28 cellular contexts compared by ENCODE assay signal in genomic region chr11:61059260-61059752, GRCh38. TPM values are rescaled to one million over a fixed set of nuclear protein-coding genes. Genes with fewer than 3 reads are reported as not detected.
DNase-seq lines count a peak whose midpoint lies in the region; ATAC-seq, FAIRE-seq and TF ChIP-seq lines count a peak whose summit lies in the region.
"Had no signal": no experiment of that assay in that cellular context is flagged by ENCODE, and none has a peak within 500 bp of the region (broad histone marks: within the 10 kb centered on the region; RNA-seq: fewer than 3 reads in every experiment).

No MANE protein-coding gene starts in this region.

- H3K4me1 ChIP-seq in HepG2 (ENCODE audit: insufficient read depth, low read length) (no peaks in the 10 kb centered on the region), mucosa of descending colon (ENCODE audit: low read depth) (no peaks in the 10 kb centered on the region)
- H3K4me1 ChIP-seq: BE2C had no signal

- POLR2A ChIA-PET in activated CD4-positive, alpha-beta T cell treated with anti-CD3 and anti-CD28 coated beads for 36 hours (lab: Charles Lee): interaction anchor here (0.6 to 0.8 kb wide), 4 partner anchors 17 to 77 kb away, joined by 3 to 7 read pairs (median 4); no protein-coding TSS in a partner anchor
- POLR2A ChIA-PET in CD4-positive, alpha-beta T cell (lab: Charles Lee): interaction anchor here (1.0 to 3.3 kb wide), 2 partner anchors 10 to 18 kb away, joined by 3 to 45 read pairs; no protein-coding TSS in a partner anchor
- POLR2A ChIA-PET in HepG2 (lab: Yijun Ruan, JAX): no interaction called here

- H3K36me3 Mint-ChIP-seq in activated CD4-positive, alpha-beta T cell treated with anti-CD3 and anti-CD28 coated beads for 36 hours (ENCODE audit: low read depth): peaks cover 71% of the 10 kb centered on the region
- H3K36me3 Mint-ChIP-seq in CD4-positive, alpha-beta T cell (ENCODE audit: low read depth): no peaks in the 10 kb centered on the region
- H3K36me3 Mint-ChIP-seq in activated T-cell treated with anti-CD3 and anti-CD28 coated beads, Interleukin-2, amount 50 U/mL, for 72 hours (ENCODE audit: insufficient read depth in 2 of 2): peaks cover 21 to 44% of the 10 kb centered on the region in 2 donors

- no peaks in the 10 kb centered on the region for H3K27me3 Mint-ChIP-seq in activated CD4-positive, alpha-beta T cell treated with anti-CD3 and anti-CD28 coated beads for 36 hours
- H3K27me3 Mint-ChIP-seq in CD4-positive, alpha-beta T cell: no peaks in the 10 kb centered on the region
- H3K27me3 Mint-ChIP-seq in activated T-cell treated with anti-CD3 and anti-CD28 coated beads, Interleukin-2, amount 50 U/mL, for 72 hours (ENCODE audit: low read depth): no peaks in the 10 kb centered on the region

- WGBS in HepG2 (ENCODE audit: low lambda C conversion rate): 1% methylated on average over 7 of the region's 8 CpGs

- H3K36me3 ChIP-seq in HepG2 (replicated peaks in 1 of 2; ENCODE audit: control insufficient read depth in 1 of 2, insufficient read depth in 2 of 2, low read length in 2 of 2): no peaks in the 10 kb centered on the region
- H3K36me3 ChIP-seq in mucosa of descending colon (ENCODE audit: low read depth): no peaks in the 10 kb centered on the region
- H3K36me3 ChIP-seq: BE2C, brain microvascular endothelial cell, upper lobe of left lung had no signal

- in situ Hi-C loops in HepG2 (cut with HindIII; ENCODE audit: extremely low pct_ligation_motif_present, low pct_unique_long_range_greater_than_20kb): no loop called here

- no peak overlapping the region for H3K4me3 Mint-ChIP-seq in activated CD4-positive, alpha-beta T cell treated with anti-CD3 and anti-CD28 coated beads for 36 hours
- H3K4me3 Mint-ChIP-seq in CD4-positive, alpha-beta T cell: no peak overlapping the region
- peak overlapping the region; percentile 58 to 77 for H3K4me3 Mint-ChIP-seq in activated T-cell treated with anti-CD3 and anti-CD28 coated beads, Interleukin-2, amount 50 U/mL, for 72 hours
- H3K4me3 Mint-ChIP-seq: immature natural killer cell had no signal

- H3K27ac ChIP-seq in CD4-positive, alpha-beta T cell (ENCODE audit: low read depth, low read length): no peak overlapping the region
- no peak overlapping the region for H3K27ac ChIP-seq in HepG2 (ENCODE audit: extremely low read length, insufficient read depth, low read length)
- H3K27ac ChIP-seq: brain microvascular endothelial cell, epithelial cell of prostate, PC-9, upper lobe of left lung had no signal

- H4K20me1 ChIP-seq in HepG2 (ENCODE audit: insufficient read depth, low read length): no peaks in the 10 kb centered on the region

- H3K4me3 ChIP-seq in HepG2 (replicated peaks in 1 of 3; ENCODE audit: insufficient read depth in 1 of 3, low read depth in 2 of 3, low read length in 3 of 3): no peak overlapping the region
- H3K4me3 ChIP-seq in mucosa of descending colon: no peak overlapping the region
- H3K4me3 ChIP-seq: PC-9, smooth muscle cell, upper lobe of left lung had no signal

- no peaks in the 10 kb centered on the region for H3K27me3 ChIP-seq in CD4-positive, alpha-beta T cell (ENCODE audit: control insufficient read depth, insufficient read depth, low read length)
- peaks cover 3 to 44% of the 10 kb centered on the region in 2 experiments; a peak in 3 of 5 replicates for H3K27me3 ChIP-seq in HepG2 (ENCODE audit: control insufficient read depth in 1 of 2, insufficient read depth in 2 of 2, low read length in 2 of 2)
- H3K27me3 ChIP-seq: BE2C, brain microvascular endothelial cell, upper lobe of left lung had no signal

- H3K4me2 ChIP-seq in HepG2 (ENCODE audit: low read depth, low read length): no peak overlapping the region
- H3K4me2 ChIP-seq: PC-9, smooth muscle cell had no signal

- no peak for TF ChIP-seq CTCF in CD4-positive, alpha-beta T cell (IDR thresholded peaks at IDR 0.05)
- TF ChIP-seq CTCF in HepG2 (CRISPR knock-in tag; IDR thresholded peaks at IDR 0.05) (no peak), mucosa of descending colon (IDR thresholded peaks at IDR 0.05) (no peak)

- DNase-seq in activated CD4-positive, alpha-beta T cell treated with anti-CD3 and anti-CD28 coated beads for 36 hours: peak; percentile 6
- no peak for DNase-seq in activated CD4-positive, alpha-beta T cell treated with anti-CD3 and anti-CD28 coated beads, Interleukin-2, amount 50 U/mL, for 4 hours
- no peak for DNase-seq in CD4-positive, alpha-beta T cell
- no peak for DNase-seq in activated T-cell treated with anti-CD3 and anti-CD28 coated beads, Interleukin-2, amount 50 U/mL, for 72 hours
- DNase-seq in HepG2 (ENCODE audit: low spot score): no peak
- no peak for DNase-seq in mucosa of descending colon
- no peak for DNase-seq in erythroblast (lab: John Stamatoyannopoulos, UW)
- DNase-seq: BE2C; brain microvascular endothelial cell; Calu3; foreskin fibroblast; HCEC 1CT; immature natural killer cell; left ventricle myocardium superior; NCI-H1930; NCI-H345; PC-9; SHP77 treated with DMSO at 0.1 percent for 48 hours; stimulated activated CD4-positive, alpha-beta T cell treated with anti-CD3 and anti-CD28 coated beads, Interleukin-4, amount 100 ng/mL, for 1 hour had no signal

- H3K9me3 Mint-ChIP-seq in activated CD4-positive, alpha-beta T cell treated with anti-CD3 and anti-CD28 coated beads for 36 hours (ENCODE audit: low read depth): no peaks in the 10 kb centered on the region
- no peaks in the 10 kb centered on the region for H3K9me3 Mint-ChIP-seq in CD4-positive, alpha-beta T cell
- H3K9me3 Mint-ChIP-seq in activated T-cell treated with anti-CD3 and anti-CD28 coated beads, Interleukin-2, amount 50 U/mL, for 72 hours: no peaks in the 10 kb centered on the region
- H3K9me3 Mint-ChIP-seq: immature natural killer cell had no signal

- no peak for ATAC-seq in activated CD4-positive, alpha-beta T cell treated with anti-CD3 and anti-CD28 coated beads for 36 hours
- ATAC-seq in CD4-positive, alpha-beta T cell (ENCODE audit: poor library complexity): no peak
- ATAC-seq in activated T-cell treated with anti-CD3 and anti-CD28 coated beads, Interleukin-2, amount 50 U/mL, for 72 hours (replicated peaks in 1 of 2): no peak
- ATAC-seq in HepG2: peak; percentile 51; the same call in 2 of the 3 replicates
- ATAC-seq in GM19455 (IDR thresholded peaks at IDR 0.05; ENCODE audit: unreplicated experiment): no peak
- ATAC-seq in mucosa of descending colon: no peak
- ATAC-seq: left ventricle myocardium superior had no signal

- H2AFZ ChIP-seq in HepG2 (ENCODE audit: low read length): no peak overlapping the region
- H2AFZ ChIP-seq: PC-9 had no signal

- no peak for FAIRE-seq in HepG2 (lab: Jason Lieb, UNC)
- FAIRE-seq: GM18507, HTR-8/SVneo had no signal

- H3K79me2 ChIP-seq in HepG2 (ENCODE audit: insufficient read depth, low read length): no peaks in the 10 kb centered on the region

- no TSS peak for BruUV-seq in HepG2 (replicated peaks; lab: Mats Ljungman, UMichigan)

- intact Hi-C loops in activated CD4-positive, alpha-beta T cell treated with anti-CD3 and anti-CD28 coated beads for 36 hours (cut with DNase I, micrococcal nuclease): no loop called here
- intact Hi-C loops in CD4-positive, alpha-beta T cell (cut with DNase I, micrococcal nuclease): no loop called here
- intact Hi-C loops in HepG2 (cut with micrococcal nuclease; ENCODE audit: unreplicated experiment) (no loop called here), mucosa of descending colon (cut with DNase I, micrococcal nuclease) (no loop called here)

- TF ChIP-seq RAD21 in HepG2 (CRISPR knock-in tag; IDR thresholded peaks at IDR 0.05): no peak

- peak overlapping the region; percentile 96 for H3K27ac Mint-ChIP-seq in activated CD4-positive, alpha-beta T cell treated with anti-CD3 and anti-CD28 coated beads for 36 hours
- H3K27ac Mint-ChIP-seq in CD4-positive, alpha-beta T cell: peak overlapping the region; percentile 73
- H3K27ac Mint-ChIP-seq in activated T-cell treated with anti-CD3 and anti-CD28 coated beads, Interleukin-2, amount 50 U/mL, for 72 hours: peak overlapping the region; percentile 70
- H3K27ac Mint-ChIP-seq: immature natural killer cell had no signal

- TF ChIP-seq POLR2A in HepG2 (IDR thresholded peaks at IDR 0.05; ENCODE audit: insufficient read depth in 1 of 2, low read depth in 2 of 2, low read length in 2 of 2) (no peak), erythroblast (IDR thresholded peaks at IDR 0.05; ENCODE audit: low read length) (no peak)

- H3K9ac ChIP-seq in HepG2 (ENCODE audit: insufficient read depth, low read depth, low read length): no peak overlapping the region

- H3K4me1 Mint-ChIP-seq in activated CD4-positive, alpha-beta T cell treated with anti-CD3 and anti-CD28 coated beads for 36 hours: peaks cover 91% of the 10 kb centered on the region
- peaks cover 68% of the 10 kb centered on the region for H3K4me1 Mint-ChIP-seq in CD4-positive, alpha-beta T cell (ENCODE audit: low read depth)
- H3K4me1 Mint-ChIP-seq in activated T-cell treated with anti-CD3 and anti-CD28 coated beads, Interleukin-2, amount 50 U/mL, for 72 hours (ENCODE audit: low read depth): peaks cover 95% of the 10 kb centered on the region

- no peaks in the 10 kb centered on the region for H3K9me3 ChIP-seq in CD4-positive, alpha-beta T cell (ENCODE audit: control insufficient read depth, low read length)
- no peaks in the 10 kb centered on the region for H3K9me3 ChIP-seq in HepG2 (ENCODE audit: low read length)
- H3K9me3 ChIP-seq in mucosa of descending colon: no peaks in the 10 kb centered on the region
- H3K9me3 ChIP-seq: BE2C, upper lobe of left lung had no signal

- CTCF ChIA-PET in activated CD4-positive, alpha-beta T cell treated with anti-CD3 and anti-CD28 coated beads for 36 hours (lab: Charles Lee): interaction anchor here (0.8 to 2.2 kb wide), 2 partner anchors 10 to 17 kb away, joined by 3 to 14 read pairs; no protein-coding TSS in a partner anchor
- CTCF ChIA-PET in CD4-positive, alpha-beta T cell (lab: Charles Lee): no interaction called here
- CTCF ChIA-PET in HepG2 (lab: Yijun Ruan, JAX; ENCODE audit: low intra/inter-chr PET ratio, low total read pairs): no interaction called here

- TF ChIP-seq EP300 in HepG2 (IDR thresholded peaks at IDR 0.05; ENCODE audit: low read depth in 2 of 2, low read length in 2 of 2) (no peak), HepG2 (CRISPR knock-in tag; IDR thresholded peaks at IDR 0.05; ENCODE audit: borderline replicate concordance) (no peak)

RNA-seq across cellular contexts. Expression of gene CD5, which starts 43.0 kb away (rescaled TPM):
- 100 to 1,000 TPM; 298 to 399 TPM for total RNA-seq in activated CD4-positive, alpha-beta T cell treated with anti-CD3 and anti-CD28 coated beads for 36 hours
- total RNA-seq in CD4-positive, alpha-beta T cell: 100 to 1,000 TPM; 421 to 423 TPM
- total RNA-seq in activated T-cell treated with anti-CD3 and anti-CD28 coated beads, Interleukin-2, amount 50 U/mL, for 72 hours: 100 to 1,000 TPM; 285 to 317 TPM
- not detected in 2 replicates for total RNA-seq in HepG2 (2016; rRNA removed; fragmentation: Illumina TruSeq; extraction: Trizol)
- total RNA-seq in HepG2 (2016; cell fraction: cytosol; rRNA removed; fragmentation: Illumina TruSeq; extraction: Trizol; ENCODE audit: low read depth): not detected in 2 replicates
- not detected in 2 replicates for total RNA-seq in HepG2 (2016; cell fraction: insoluble cytoplasmic fraction; rRNA removed; fragmentation: Illumina TruSeq; extraction: Trizol)
- total RNA-seq in HepG2 (2016; cell fraction: membrane; rRNA removed; fragmentation: Illumina TruSeq; extraction: Trizol): not detected in 2 replicates
- total RNA-seq in HepG2 (2016; cell fraction: nucleus; rRNA removed; fragmentation: Illumina TruSeq; extraction: Trizol): not detected in 2 replicates
- not detected in 2 replicates for polyA plus RNA-seq in HepG2 (2011; rRNA removed)
- not detected in 2 replicates for polyA plus RNA-seq in HepG2 (2011; cell fraction: cytosol; rRNA removed)
- not detected in 2 replicates for polyA plus RNA-seq in HepG2 (2011; cell fraction: nucleus; rRNA removed)
- not detected in 2 replicates for polyA plus RNA-seq in HepG2 (2012)
- polyA plus RNA-seq in HepG2 (2016; cell fraction: cytosol; fragmentation: Illumina TruSeq; extraction: Trizol; ENCODE audit: low read depth): not detected in 2 replicates
- polyA plus RNA-seq in HepG2 (2016; cell fraction: insoluble cytoplasmic fraction; fragmentation: Illumina TruSeq; extraction: Trizol; ENCODE audit: low read depth): not detected in 2 replicates
- polyA plus RNA-seq in HepG2 (2016; cell fraction: membrane; fragmentation: Illumina TruSeq; extraction: Trizol; ENCODE audit: low read depth): not detected in 2 replicates
- polyA plus RNA-seq in HepG2 (2016; cell fraction: nucleus; fragmentation: Illumina TruSeq; extraction: Trizol; ENCODE audit: insufficient read depth, low read depth): not detected in 2 replicates
- not detected in 2 replicates for polyA minus RNA-seq in HepG2 (2011; rRNA and poly(A)+ RNA removed; ENCODE audit: low replicate concordance)
- polyA minus RNA-seq in HepG2 (2011; cell fraction: cytosol; rRNA and poly(A)+ RNA removed): not detected in 2 replicates
- polyA minus RNA-seq in HepG2 (2011; cell fraction: nucleus; rRNA and poly(A)+ RNA removed): not detected in 2 replicates
- 1 to 10 TPM; 1.2 to 3.4 (median 1.5) TPM for total RNA-seq in mucosa of descending colon
- total RNA-seq: A172, Calu3, dermis microvascular lymphatic vessel endothelial cell, PC-9, pulmonary artery endothelial cell, smooth muscle cell had no signal

Comparison
In these comparisons a context has a peak if more than half of its experiments do, and no peak if none do; other contexts are left out.
1. H3K4me3 Mint-ChIP-seq: peak in activated T-cell treated with anti-CD3 and anti-CD28 coated beads, Interleukin-2, amount 50 U/mL, for 72 hours (2 of 2); none in activated CD4-positive, alpha-beta T cell treated with anti-CD3 and anti-CD28 coated beads for 36 hours (single experiment) and CD4-positive, alpha-beta T cell (single experiment).
2. RNA of gene CD5, which starts 43.0 kb away (total RNA-seq): 421 to 423 TPM in CD4-positive, alpha-beta T cell, 298 to 399 TPM in activated CD4-positive, alpha-beta T cell treated with anti-CD3 and anti-CD28 coated beads for 36 hours and 285 to 317 TPM in activated T-cell treated with anti-CD3 and anti-CD28 coated beads, Interleukin-2, amount 50 U/mL, for 72 hours; 1.2 to 3.4 TPM in mucosa of descending colon and not detected in HepG2; every median in the first group is over 10 times any median in the second.
3. Peak in every context shown above with its lines, with median percentiles within 50 percentile points of each other: H3K27ac Mint-ChIP-seq.